Comparison of ENCODE assay signal across 10 cellular contexts in the genomic region with DNA sequence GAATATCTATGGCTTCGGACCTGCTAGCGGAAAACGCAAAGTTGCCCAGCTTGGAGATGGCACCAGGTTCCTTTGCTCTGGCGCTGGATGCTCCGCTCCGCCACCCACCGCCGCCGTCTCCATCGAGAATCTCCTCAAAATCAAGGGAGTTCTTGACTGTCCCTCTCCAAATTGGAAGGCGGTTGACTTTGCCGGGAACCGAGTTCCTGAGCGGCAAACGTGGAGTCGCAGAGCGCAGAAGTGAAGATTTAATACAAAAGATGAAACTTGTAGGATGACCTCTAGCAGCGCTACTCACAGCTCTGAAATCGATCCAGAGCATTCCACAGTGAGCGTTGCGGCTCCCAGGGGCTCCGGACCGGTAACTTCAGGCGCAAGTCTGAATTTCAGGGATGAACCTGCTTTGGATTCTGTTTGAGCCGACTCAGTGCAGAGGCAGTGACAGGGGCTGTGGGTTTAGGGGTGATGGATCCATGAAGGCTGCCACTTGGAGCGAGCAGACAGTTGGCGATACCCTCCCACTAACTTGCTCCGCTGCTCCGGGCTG. TPM values are rescaled to one million over a fixed set of nuclear protein-coding genes. Genes with fewer than 3 reads are reported as not detected.
DNase-seq lines count a peak whose midpoint lies in the region; ATAC-seq and TF ChIP-seq lines count a peak whose summit lies in the region.
"Had no signal": no experiment of that assay in that cellular context is flagged by ENCODE, and none has a peak within 500 bp of the region (broad histone marks: within the 10 kb centered on the region; RNA-seq: fewer than 3 reads in every experiment).

No MANE protein-coding gene starts in this region.

- CTCF ChIA-PET in SK-N-SH (lab: Yijun Ruan, JAX), result interaction anchor here (0.9 to 1.1 kb wide), 3 partner anchors 16 to 1141 kb away, joined by 3 to 4 read pairs (median 3); no protein-coding TSS in a partner anchor
- CTCF ChIA-PET in CD4-positive, alpha-beta T cell (lab: Charles Lee), result no interaction called here

- peak overlapping the region; percentile 73 to 83 for H3K27ac ChIP-seq in SK-N-SH (ENCODE audit: low read depth in 2 of 2, low read length in 1 of 2)
- no peak overlapping the region for H3K27ac ChIP-seq in hepatocyte
- no peak overlapping the region for H3K27ac ChIP-seq in adrenal gland
- no peak overlapping the region for H3K27ac ChIP-seq in CD4-positive, alpha-beta T cell (ENCODE audit: low read depth, low read length)

- H3K4me2 ChIP-seq in SK-N-SH (peak overlapping the region; percentile 96), hepatocyte (peak overlapping the region; percentile 97)

- H3K9me3 ChIP-seq in SK-N-SH, result no peaks in the 10 kb centered on the region
- H3K9me3 ChIP-seq in hepatocyte (ENCODE audit: low read depth), result no peaks in the 10 kb centered on the region
- H3K9me3 ChIP-seq in adrenal gland (replicated peaks in 1 of 3), result no peaks in the 10 kb centered on the region
- no peaks in the 10 kb centered on the region for H3K9me3 ChIP-seq in CD4-positive, alpha-beta T cell (ENCODE audit: control insufficient read depth, low read length)

- H3K4me1 Mint-ChIP-seq in progenitor cell of endocrine pancreas (ENCODE audit: low read depth), result peaks cover 29% of the 10 kb centered on the region
- peaks cover 8% of the 10 kb centered on the region for H3K4me1 Mint-ChIP-seq in CD4-positive, alpha-beta T cell (ENCODE audit: low read depth)

- no peak for TF ChIP-seq CTCF in SK-N-SH (IDR thresholded peaks at IDR 0.05)
- no peak for TF ChIP-seq CTCF in hepatocyte (IDR thresholded peaks at IDR 0.05; ENCODE audit: poor library complexity)
- no peak for TF ChIP-seq CTCF in progenitor cell of endocrine pancreas (IDR thresholded peaks at IDR 0.05; ENCODE audit: unreplicated experiment)
- TF ChIP-seq CTCF in adrenal gland (IDR thresholded peaks at IDR 0.05), result no peak
- TF ChIP-seq CTCF in CD4-positive, alpha-beta T cell (IDR thresholded peaks at IDR 0.05), result no peak

- H3K36me3 Mint-ChIP-seq in progenitor cell of endocrine pancreas (ENCODE audit: insufficient read depth), result no peaks in the 10 kb centered on the region
- H3K36me3 Mint-ChIP-seq in CD4-positive, alpha-beta T cell (ENCODE audit: low read depth), result no peaks in the 10 kb centered on the region

- no peak for TF ChIP-seq EP300 in SK-N-SH (IDR thresholded peaks at IDR 0.05; ENCODE audit: borderline replicate concordance in 1 of 2, low read depth in 1 of 2, low read length in 1 of 2)

- H3K4me1 ChIP-seq in SK-N-SH (ENCODE audit: control insufficient read depth in 1 of 2, insufficient read depth in 2 of 2, low read depth in 1 of 2, low read length in 1 of 2) (peaks cover 6 to 16% of the 10 kb centered on the region in 2 experiments; a peak in 3 of 4 replicates), hepatocyte (ENCODE audit: insufficient read depth) (no peaks in the 10 kb centered on the region), adrenal gland (replicated peaks in 1 of 2) (peaks cover 4 to 17% of the 10 kb centered on the region in 2 donors)

- H4K20me1 ChIP-seq in SK-N-SH (ENCODE audit: insufficient read depth) (peaks cover 15% of the 10 kb centered on the region), hepatocyte (ENCODE audit: insufficient read depth, poor library complexity, severe bottlenecking) (no peaks in the 10 kb centered on the region)

- intact Hi-C loops in adrenal gland (cut with DNase I), result no loop called here
- intact Hi-C loops in CD4-positive, alpha-beta T cell (cut with DNase I, micrococcal nuclease), result no loop called here

- TF ChIP-seq POLR2A in adrenal gland (IDR thresholded peaks at IDR 0.05), result no peak

- H3K36me3 ChIP-seq in SK-N-SH (replicated peaks in 1 of 2; ENCODE audit: control insufficient read depth in 1 of 2, insufficient read depth in 2 of 2, low read length in 1 of 2), result no peaks in the 10 kb centered on the region
- no peaks in the 10 kb centered on the region for H3K36me3 ChIP-seq in hepatocyte (replicated peaks; ENCODE audit: insufficient read depth, low read depth)
- no peaks in the 10 kb centered on the region for H3K36me3 ChIP-seq in adrenal gland (replicated peaks in 1 of 2)

- H3K27me3 ChIP-seq in SK-N-SH (ENCODE audit: insufficient read depth) (no peaks in the 10 kb centered on the region), hepatocyte (peaks cover 59% of the 10 kb centered on the region), adrenal gland (peaks cover 52% of the 10 kb centered on the region)
- H3K27me3 ChIP-seq in CD4-positive, alpha-beta T cell (ENCODE audit: control insufficient read depth, insufficient read depth, low read length), result peaks cover 50% of the 10 kb centered on the region

- 2% methylated on average over 25 of the region's 29 CpGs for WGBS in SK-N-SH (ENCODE audit: low lambda C conversion rate)
- WGBS in hepatocyte (ENCODE audit: low lambda C conversion rate, missing lambda C conversion rate), result 4% methylated on average over 29 of the region's 29 CpGs
- WGBS in adrenal gland, 4 donors, result 1 to 4% (median 3%) methylated on average over 21 to 29 of the region's 29 CpGs

- H3K4me3 Mint-ChIP-seq in progenitor cell of endocrine pancreas (ENCODE audit: low read depth), result peak overlapping the region; percentile 94
- no peak overlapping the region for H3K4me3 Mint-ChIP-seq in CD4-positive, alpha-beta T cell
- H3K4me3 Mint-ChIP-seq: activated CD8-positive, alpha-beta T cell treated with anti-CD3 and anti-CD28 coated beads, Interleukin-2, amount 10 ng/mL, durations not matched to agents 7 days and 5 days had no signal

- H3K27me3 Mint-ChIP-seq in progenitor cell of endocrine pancreas, result peaks cover 66% of the 10 kb centered on the region
- peaks cover 69% of the 10 kb centered on the region for H3K27me3 Mint-ChIP-seq in CD4-positive, alpha-beta T cell

- H3K9me3 Mint-ChIP-seq in progenitor cell of endocrine pancreas (ENCODE audit: low read depth), result no peaks in the 10 kb centered on the region
- H3K9me3 Mint-ChIP-seq in CD4-positive, alpha-beta T cell, result peaks cover 1% of the 10 kb centered on the region

- no peak for ATAC-seq in HG02973 (IDR thresholded peaks at IDR 0.05; ENCODE audit: unreplicated experiment)
- no peak for ATAC-seq in CD4-positive, alpha-beta T cell (ENCODE audit: poor library complexity)
- ATAC-seq: activated CD8-positive, alpha-beta T cell treated with anti-CD3 and anti-CD28 coated beads, Interleukin-2, amount 10 ng/mL, durations not matched to agents 7 days and 5 days had no signal

- H2AFZ ChIP-seq in SK-N-SH (ENCODE audit: low read depth), result peak overlapping the region; percentile 96
- peak overlapping the region; percentile 82 for H2AFZ ChIP-seq in hepatocyte

- no peaks in the 10 kb centered on the region for H3K9me2 ChIP-seq in SK-N-SH
- H3K9me2 ChIP-seq in hepatocyte (replicated peaks; ENCODE audit: insufficient read depth), result no peaks in the 10 kb centered on the region

- H3K79me2 ChIP-seq in SK-N-SH (ENCODE audit: insufficient read depth) (peaks cover 83% of the 10 kb centered on the region), hepatocyte (no peaks in the 10 kb centered on the region)

- H3K4me3 ChIP-seq in SK-N-SH (ENCODE audit: low read depth in 2 of 2, low read length in 1 of 2) (peak overlapping the region; percentile 92 to 96), hepatocyte (peak overlapping the region; percentile 67), adrenal gland (no peak overlapping the region)

- POLR2A ChIA-PET in SK-N-SH (lab: Yijun Ruan, JAX), result no interaction called here
- POLR2A ChIA-PET in CD4-positive, alpha-beta T cell (lab: Charles Lee), result no interaction called here

- DNase-seq in HPDE6-E6E7 (ENCODE audit: extremely low spot score) (peak; percentile 9), SK-N-SH (peak; percentile 29), hepatocyte (ENCODE audit: low spot score) (peak; percentile 15), progenitor cell of endocrine pancreas (ENCODE audit: low spot score, unreplicated experiment) (peak; percentile 15), adrenal gland (no peak)
- DNase-seq in CD4-positive, alpha-beta T cell, result no peak
- DNase-seq: activated CD8-positive, alpha-beta T cell treated with anti-CD3 and anti-CD28 coated beads, Interleukin-2, amount 10 ng/mL, durations not matched to agents 7 days and 5 days; naive B cell; Right ventricle myocardium superior had no signal

- peaks cover 10% of the 10 kb centered on the region for H3F3A ChIP-seq in SK-N-SH (replicated peaks; ENCODE audit: insufficient read depth)

- H3K9ac ChIP-seq in SK-N-SH, result peak overlapping the region; percentile 72

- TF ChIP-seq RAD21 in SK-N-SH (IDR thresholded peaks at IDR 0.05; ENCODE audit: low read length), result no peak

- H3K27ac Mint-ChIP-seq in progenitor cell of endocrine pancreas, result peak overlapping the region; percentile 79
- no peak overlapping the region for H3K27ac Mint-ChIP-seq in CD4-positive, alpha-beta T cell
- H3K27ac Mint-ChIP-seq: activated CD8-positive, alpha-beta T cell treated with anti-CD3 and anti-CD28 coated beads, Interleukin-2, amount 10 ng/mL, durations not matched to agents 7 days and 5 days; naive B cell had no signal

TF ChIP-seq in SK-N-SH, 30 proteins besides CTCF, POLR2A, EP300 and RAD21 (continues in another document):
- TF ChIP-seq SIN3A (IDR thresholded peaks at IDR 0.05; ENCODE audit: borderline replicate concordance, low read depth, low read length) (no peak), ZBTB33 (IDR thresholded peaks at IDR 0.05; ENCODE audit: borderline replicate concordance, low read depth) (no peak; the same call in 1 of the 2 replicates), GABPA (IDR thresholded peaks at IDR 0.05; ENCODE audit: low read depth) (no peak)

RNA-seq across cellular contexts. Expression of gene LINGO2, which starts 1.4 kb away (rescaled TPM):
- polyA plus RNA-seq in SK-N-SH (2012; rRNA removed) (4.3 and 7.6 TPM in 2 replicates), hepatocyte (0.33 and 1.4 TPM in 2 replicates), adrenal gland (under 1 TPM; 0.30 to 0.79 (median 0.32) TPM)
- 5.5 and 5.6 TPM in 2 replicates for polyA plus RNA-seq in SK-N-SH (2012; cell fraction: cytosol; rRNA removed)
- 6.4 and 13.5 TPM in 2 replicates for polyA plus RNA-seq in SK-N-SH (2012; cell fraction: nucleus; rRNA removed)
- total RNA-seq in hepatocyte (1.2 and 1.6 TPM in 2 replicates), progenitor cell of endocrine pancreas (1.7 and 2.2 TPM in 2 replicates), adrenal gland (under 1 TPM in 5 of 8 donors, not detected in 3; 0.07 to 0.56 (median 0.41) TPM)
- not detected for total RNA-seq in CD4-positive, alpha-beta T cell
- total RNA-seq: activated CD8-positive, alpha-beta T cell treated with anti-CD3 and anti-CD28 coated beads, Interleukin-2, amount 10 ng/mL, durations not matched to agents 7 days and 5 days; Right ventricle myocardium superior had no signal

Comparison
In these comparisons a context has a peak if more than half of its experiments do, and no peak if none do; other contexts are left out.
1. DNase-seq: peak in HPDE6-E6E7 (single experiment), SK-N-SH (single experiment), hepatocyte (single experiment) and progenitor cell of endocrine pancreas (single experiment); none in adrenal gland (0 of 7) and CD4-positive, alpha-beta T cell (0 of 10).
2. H3K27ac ChIP-seq: peak in SK-N-SH (2 of 2); none in hepatocyte (single experiment), adrenal gland (0 of 5) and CD4-positive, alpha-beta T cell (single experiment).
3. H3K4me3 ChIP-seq: peak in SK-N-SH (2 of 2) and hepatocyte (single experiment); none in adrenal gland (0 of 4).